Comparison of ENCODE assay signal across 1 cellular context in genomic region chr10:61842755-61843497, GRCh38.
TF ChIP-seq lines count a peak whose summit lies in the region.

No MANE protein-coding gene starts in this region.

TF ChIP-seq in SK-N-SH, 30 proteins besides CTCF, POLR2A, EP300 and RAD21 (continued from another document):
- TF ChIP-seq MXI1 (IDR thresholded peaks at IDR 0.05; ENCODE audit: low read depth, low read length) (no peak), MEF2A (IDR thresholded peaks at IDR 0.05; ENCODE audit: borderline replicate concordance, low read depth) (no peak), POLR2AphosphoS5 (IDR thresholded peaks at IDR 0.05; ENCODE audit: low read depth, low read length) (no peak), TCF12 (IDR thresholded peaks at IDR 0.05) (peak; percentile 34; the same call in 1 of the 2 replicates), SMC3 (IDR thresholded peaks at IDR 0.05; ENCODE audit: low read depth, low read length) (no peak), TAF1 (IDR thresholded peaks at IDR 0.05; ENCODE audit: borderline replicate concordance, low read depth, low read length) (no peak)
- TF ChIP-seq, protein P1, sequence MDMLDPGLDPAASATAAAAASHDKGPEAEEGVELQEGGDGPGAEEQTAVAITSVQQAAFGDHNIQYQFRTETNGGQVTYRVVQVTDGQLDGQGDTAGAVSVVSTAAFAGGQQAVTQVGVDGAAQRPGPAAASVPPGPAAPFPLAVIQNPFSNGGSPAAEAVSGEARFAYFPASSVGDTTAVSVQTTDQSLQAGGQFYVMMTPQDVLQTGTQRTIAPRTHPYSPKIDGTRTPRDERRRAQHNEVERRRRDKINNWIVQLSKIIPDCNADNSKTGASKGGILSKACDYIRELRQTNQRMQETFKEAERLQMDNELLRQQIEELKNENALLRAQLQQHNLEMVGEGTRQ (IDR thresholded peaks at IDR 0.05; ENCODE audit: borderline replicate concordance, low read depth, low read length): no peak
